21 cellular contexts compared by ENCODE assay signal in the genomic region with DNA sequence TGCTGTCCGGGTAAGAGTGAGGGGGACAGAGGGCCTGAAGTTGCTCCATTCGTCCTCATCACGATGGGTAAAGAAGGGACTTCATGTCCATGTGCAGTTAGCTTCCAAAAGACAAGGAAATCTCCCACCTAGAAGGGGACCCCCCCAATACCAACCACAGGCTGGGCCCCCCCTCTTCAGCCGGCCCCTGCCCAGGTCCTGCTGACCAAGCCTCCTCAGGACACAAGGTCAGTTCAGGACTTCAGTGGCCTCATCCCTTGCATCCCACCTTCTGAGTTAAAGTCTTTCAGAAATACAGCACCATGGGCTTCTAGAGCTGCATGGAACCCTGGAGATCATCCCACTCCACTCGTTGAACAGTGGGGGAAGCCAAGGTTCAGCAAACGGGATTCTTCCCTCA.
DNase-seq lines count a peak whose midpoint lies in the region; ATAC-seq, FAIRE-seq and TF ChIP-seq lines count a peak whose summit lies in the region.
"Had no signal": no experiment of that assay in that cellular context is flagged by ENCODE, and none has a peak within 500 bp of the region (broad histone marks: within the 10 kb centered on the region; RNA-seq: fewer than 3 reads in every experiment).

No MANE protein-coding gene starts in this region.

- H3K36me3 Mint-ChIP-seq in osteocyte (ENCODE audit: unreplicated experiment): peaks cover 8% of the 10 kb centered on the region
- H3K36me3 Mint-ChIP-seq: CD8-positive, alpha-beta T cell had no signal

- TF ChIP-seq POLR2A in K562 (conservative IDR thresholded peaks at IDR 0.05): no peak

- in situ Hi-C loops in K562 (cut with MboI) (no loop called here), ACHN (cut with HindIII; ENCODE audit: low pct_ligation_motif_present, low pct_unique_long_range_greater_than_20kb, low sequenced_read_pairs) (no loop called here)

- no TSS peak for BruUV-seq in K562 (replicated peaks; lab: Mats Ljungman, UMichigan)

- no peak overlapping the region for H3K27ac Mint-ChIP-seq in osteocyte (ENCODE audit: unreplicated experiment)
- H3K27ac Mint-ChIP-seq: CD4-positive, alpha-beta T cell; CD8-positive, alpha-beta T cell had no signal

- no peaks in the 10 kb centered on the region for H4K20me1 ChIP-seq in K562 (replicated peaks; ENCODE audit: control insufficient read depth, insufficient read depth, low read length)
- H4K20me1 ChIP-seq: BLaER1 had no signal

- no peaks in the 10 kb centered on the region for H3K9me3 ChIP-seq in K562 (replicated peaks; ENCODE audit: control insufficient read depth, insufficient read depth, low read depth, low read length)
- H3K9me3 ChIP-seq: A549, BE2C, Caco-2 had no signal

- TF ChIP-seq CTCF in C4-2B (conservative IDR thresholded peaks at IDR 0.05): no peak
- no peak for TF ChIP-seq CTCF in K562 (IDR thresholded peaks at IDR 0.05 in 2 of 3, conservative IDR thresholded peaks at IDR 0.05 in 1 of 3; ENCODE audit: insufficient read depth in 2 of 3, low read depth in 1 of 3, low read length in 3 of 3)
- no peak for TF ChIP-seq CTCF in osteocyte (IDR thresholded peaks at IDR 0.05)

- CTCF ChIA-PET in K562 (lab: Yijun Ruan, JAX; ENCODE audit: low intra/inter-chr PET ratio): interaction anchor here (0.6 kb wide), 1 partner anchor 409 kb away, joined by 3 read pairs; no protein-coding TSS in a partner anchor

- H2AFZ ChIP-seq in K562 (ENCODE audit: low read depth, low read length): no peak overlapping the region

- peaks cover 5 to 16% of the 10 kb centered on the region in 2 experiments; a peak in 4 of 5 replicates for H3K27me3 ChIP-seq in K562 (ENCODE audit: control insufficient read depth in 2 of 2, insufficient read depth in 2 of 2, low read length in 2 of 2)
- H3K27me3 ChIP-seq: BLaER1 had no signal

- POLR2A ChIA-PET in K562 (lab: Yijun Ruan, JAX): no interaction called here

- no peak overlapping the region for H3K4me2 ChIP-seq in K562 (ENCODE audit: insufficient read depth, low read length)
- H3K4me2 ChIP-seq: A549, BLaER1 had no signal

- H3K27ac ChIP-seq in C4-2B (0 out of 2 replicates have a peak overlapping the region, but pooled peaks have one; percentile 9), K562 (ENCODE audit: extremely low read depth, low read depth, low read length) (no peak overlapping the region)
- H3K27ac ChIP-seq: 22Rv1, A549, BLaER1 had no signal

- WGBS in K562 (ENCODE audit: insufficient coverage, low coverage, missing lambda C conversion rate): 0% methylated on average over 6 of the region's 6 CpGs

- intact Hi-C loops in K562 (cut with micrococcal nuclease): no loop called here

- no peak overlapping the region for H3K4me3 Mint-ChIP-seq in osteocyte (ENCODE audit: unreplicated experiment)
- H3K4me3 Mint-ChIP-seq: CD4-positive, alpha-beta T cell; CD8-positive, alpha-beta T cell had no signal

- no peaks in the 10 kb centered on the region for H3K36me3 ChIP-seq in K562 (ENCODE audit: control insufficient read depth, insufficient read depth, low read length)
- H3K36me3 ChIP-seq: BE2C, BLaER1 had no signal

- DNase-seq in K562 (ENCODE audit: extremely low read depth in 1 of 4, low spot score in 3 of 4) (no peak), osteocyte (ENCODE audit: extremely low spot score, unreplicated experiment) (peak; percentile 59), NCI-H1694 treated with DMSO at 0.1 percent for 48 hours (lab: John Stamatoyannopoulos, UW) (no peak), ACHN (no peak)
- no peak for DNase-seq in activated CD4-positive, CD25-positive, alpha-beta regulatory T cell (lab: John Stamatoyannopoulos, UW)
- DNase-seq: BE2C; C1 segment of cervical spinal cord; Caco-2; Calu3; CD4-positive, alpha-beta T cell; CD8-positive, alpha-beta T cell; DMS79 treated with DMSO at 0.1 percent for 48 hours; GF-D8 had no signal

- H3K4me3 ChIP-seq in K562: no peak overlapping the region
- H3K4me3 ChIP-seq: A549, BLaER1 had no signal

- peaks cover 6% of the 10 kb centered on the region for H3K4me1 Mint-ChIP-seq in osteocyte (ENCODE audit: unreplicated experiment)

- H3K4me1 ChIP-seq in K562 (replicated peaks in 1 of 2; ENCODE audit: control insufficient read depth in 2 of 2, insufficient read depth in 2 of 2, low read length in 2 of 2): no peaks in the 10 kb centered on the region
- H3K4me1 ChIP-seq: A549, BE2C, BLaER1, Caco-2 had no signal

- ATAC-seq in K562: no peak
- ATAC-seq: A549; CD8-positive, alpha-beta T cell had no signal

- no peak for TF ChIP-seq RAD21 in K562 (CRISPR knock-in tag; conservative IDR thresholded peaks at IDR 0.05 in 1 of 2, IDR thresholded peaks at IDR 0.05 in 1 of 2)

- H3K9ac ChIP-seq in K562 (ENCODE audit: insufficient read depth in 1 of 2, low read depth in 2 of 2, low read length in 2 of 2): no peak overlapping the region
- H3K9ac ChIP-seq: BLaER1 had no signal

- H3K9me1 ChIP-seq in K562 (ENCODE audit: control insufficient read depth, insufficient read depth, low read length): no peaks in the 10 kb centered on the region

- H3K79me2 ChIP-seq in K562 (ENCODE audit: control insufficient read depth, insufficient read depth, low read length): no peaks in the 10 kb centered on the region

- H3K9me3 Mint-ChIP-seq in osteocyte (ENCODE audit: unreplicated experiment): peaks cover 6% of the 10 kb centered on the region
- H3K9me3 Mint-ChIP-seq: CD4-positive, alpha-beta T cell; CD8-positive, alpha-beta T cell had no signal

- FAIRE-seq in K562 (lab: Jason Lieb, UNC): peak; percentile 6
- FAIRE-seq: A549, D721Med, G401.6, GM12891, GM19239 had no signal

- peaks cover 22% of the 10 kb centered on the region for H3K27me3 Mint-ChIP-seq in osteocyte (ENCODE audit: unreplicated experiment)
- H3K27me3 Mint-ChIP-seq: CD4-positive, alpha-beta T cell had no signal

- TF ChIP-seq EP300 in K562 (IDR thresholded peaks at IDR 0.05; ENCODE audit: low read length): no peak

TF ChIP-seq in K562, 482 proteins besides CTCF, POLR2A, EP300 and RAD21:
- TF ChIP-seq EWSR1 (IDR thresholded peaks at IDR 0.05; ENCODE audit: borderline replicate concordance, low read depth, partially characterized antibody) (no peak), MAFK (IDR thresholded peaks at IDR 0.05; ENCODE audit: low read length) (no peak), ZNF239 (CRISPR knock-in tag; IDR thresholded peaks at IDR 0.05) (no peak), NR2C1 (IDR thresholded peaks at IDR 0.05) (no peak), NR2C1 (tag; IDR thresholded peaks at IDR 0.05) (no peak), SAP30 (IDR thresholded peaks at IDR 0.05; ENCODE audit: borderline replicate concordance, insufficient read depth, low read depth, low read length, poor library complexity, severe bottlenecking) (no peak)
- TF ChIP-seq, protein P1, sequence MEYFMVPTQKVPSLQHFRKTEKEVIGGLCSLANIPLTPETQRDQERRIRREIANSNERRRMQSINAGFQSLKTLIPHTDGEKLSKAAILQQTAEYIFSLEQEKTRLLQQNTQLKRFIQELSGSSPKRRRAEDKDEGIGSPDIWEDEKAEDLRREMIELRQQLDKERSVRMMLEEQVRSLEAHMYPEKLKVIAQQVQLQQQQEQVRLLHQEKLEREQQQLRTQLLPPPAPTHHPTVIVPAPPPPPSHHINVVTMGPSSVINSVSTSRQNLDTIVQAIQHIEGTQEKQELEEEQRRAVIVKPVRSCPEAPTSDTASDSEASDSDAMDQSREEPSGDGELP (CRISPR knock-in tag; IDR thresholded peaks at IDR 0.05; ENCODE audit: borderline replicate concordance): no peak
